11 cellular contexts compared by ENCODE assay signal in the genomic region with DNA sequence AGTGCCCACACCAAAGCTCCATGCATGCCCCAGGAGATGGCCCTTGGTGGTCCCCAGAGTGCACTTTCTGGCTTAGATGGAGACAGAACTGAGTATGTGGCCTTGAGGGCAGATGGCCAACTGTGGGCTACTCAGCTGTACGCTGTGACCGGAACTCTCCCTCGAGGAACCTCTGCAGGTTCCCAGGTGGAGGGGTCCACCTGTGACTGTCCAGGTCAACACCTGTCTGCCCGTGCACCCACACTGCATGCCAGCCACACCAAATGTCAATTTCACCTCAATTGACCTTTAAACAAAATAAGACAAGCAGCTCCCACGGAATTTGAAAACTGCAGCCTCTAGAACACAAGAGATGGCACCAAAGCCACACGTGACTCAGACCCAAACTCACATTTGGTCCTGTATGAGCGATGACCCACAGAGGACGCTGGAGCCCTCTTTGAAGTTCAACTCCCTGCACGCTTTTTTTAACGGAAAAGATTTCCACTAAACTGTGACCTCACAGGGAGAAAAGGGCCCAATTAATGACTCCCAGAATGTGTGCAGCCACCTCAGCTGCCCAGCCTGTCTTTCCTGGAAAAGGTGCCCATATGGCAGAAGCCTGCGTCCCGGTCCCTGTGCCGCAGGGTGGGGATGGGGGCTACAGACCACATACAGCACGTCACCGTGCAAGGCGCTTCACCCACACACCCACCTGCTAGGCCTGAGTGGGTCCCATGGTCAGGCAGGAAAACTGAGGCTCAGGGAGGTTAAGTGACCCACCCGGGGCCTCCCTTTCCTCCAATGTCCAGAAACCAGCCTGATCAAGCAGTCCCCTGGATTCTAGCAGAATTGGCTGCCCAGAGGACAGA. TPM values are rescaled to one million over a fixed set of nuclear protein-coding genes. Genes with fewer than 3 reads are reported as not detected.
A peak's percentile ranks its signal among the peaks of the same experiment; 100 is the strongest.
DNase-seq lines count a peak whose midpoint lies in the region; ATAC-seq and TF ChIP-seq lines count a peak whose summit lies in the region.
"Had no signal": no experiment of that assay in that cellular context is flagged by ENCODE, and none has a peak within 500 bp of the region (broad histone marks: within the 10 kb centered on the region; RNA-seq: fewer than 3 reads in every experiment).

No MANE protein-coding gene starts in this region.

- no peak for TF ChIP-seq POLR2A in right lobe of liver (IDR thresholded peaks at IDR 0.05)

- peaks cover 44% of the 10 kb centered on the region for H3K4me1 ChIP-seq in OCI-LY1 (ENCODE audit: insufficient read depth, low read length, severe bottlenecking)
- peaks cover 0 to 33% (median 18%) of the 10 kb centered on the region in 4 donors for H3K4me1 ChIP-seq in right lobe of liver

- H4K20me1 ChIP-seq in OCI-LY1 (ENCODE audit: insufficient read depth, low read length), result no peaks in the 10 kb centered on the region

- TF ChIP-seq CTCF in CD14-positive monocyte (IDR thresholded peaks at IDR 0.05) (no peak), OCI-LY1 (IDR thresholded peaks at IDR 0.05; ENCODE audit: low read length) (no peak), right lobe of liver (IDR thresholded peaks at IDR 0.05) (no peak)

- no peak overlapping the region for H3K9ac ChIP-seq in OCI-LY1 (ENCODE audit: low read length)

- peaks cover 32 to 41% of the 10 kb centered on the region in 2 donors for H3K36me3 Mint-ChIP-seq in CD14-positive monocyte

- H3K9me3 Mint-ChIP-seq in CD14-positive monocyte, result peaks cover 0 to 2% (median 0%) of the 10 kb centered on the region in 7 donors

- no peaks in the 10 kb centered on the region for H3K9me2 ChIP-seq in OCI-LY1 (ENCODE audit: low read depth, low read length)

- 100% methylated on average over 3 of the region's 17 CpGs for WGBS in right lobe of liver (ENCODE audit: insufficient coverage, low coverage, low lambda C conversion rate, missing lambda C conversion rate)

- no peaks in the 10 kb centered on the region for H3K9me3 ChIP-seq in OCI-LY1 (ENCODE audit: low read length)
- H3K9me3 ChIP-seq in right lobe of liver, result no peaks in the 10 kb centered on the region
- H3K9me3 ChIP-seq: adrenal gland, MG63, pancreas had no signal

- DNase-seq in CD14-positive monocyte (ENCODE audit: low spot score) (no peak), right lobe of liver (peak in 1 of 3 donors; percentile 50), EL (no peak), SHP77 (lab: John Stamatoyannopoulos, UW) (no peak), ACHN (no peak), NCI-H510A treated with DMSO at 0.1 percent for 48 hours (lab: John Stamatoyannopoulos, UW) (no peak)
- DNase-seq: MG63 had no signal

- peak overlapping the region; percentile 65 to 89 for H3K4me3 Mint-ChIP-seq in CD14-positive monocyte

- H3K79me2 ChIP-seq in OCI-LY1 (ENCODE audit: insufficient read depth, low read length), result no peaks in the 10 kb centered on the region

- peak overlapping the region; percentile 19; the same call in 1 of the 2 replicates for H3K4me2 ChIP-seq in OCI-LY1 (ENCODE audit: low read length)

- H2AFZ ChIP-seq in OCI-LY1 (ENCODE audit: low read length), result no peak overlapping the region

- ATAC-seq in GM19372 (IDR thresholded peaks at IDR 0.05; ENCODE audit: low read depth, unreplicated experiment) (peak; percentile 2), right lobe of liver (peak in 1 of 4 donors; percentile 3)

- no peaks in the 10 kb centered on the region for H3K27me3 Mint-ChIP-seq in CD14-positive monocyte (ENCODE audit: low read depth in 3 of 3)

- no peaks in the 10 kb centered on the region for H3F3A ChIP-seq in OCI-LY1 (ENCODE audit: insufficient read depth, low read length)

- in situ Hi-C loops in ACHN (cut with HindIII; ENCODE audit: low pct_ligation_motif_present, low pct_unique_long_range_greater_than_20kb, low sequenced_read_pairs), result no loop called here

- H3K27ac ChIP-seq in OCI-LY1 (ENCODE audit: low read depth, low read length, poor library complexity, severe bottlenecking), result peak overlapping the region; percentile 20
- H3K27ac ChIP-seq in right lobe of liver, result peak overlapping the region in 2 of 3 donors; percentile 1 to 34
- H3K27ac ChIP-seq: pancreas had no signal

- peaks cover 20% of the 10 kb centered on the region for H3K4me1 Mint-ChIP-seq in CD14-positive monocyte

- peak overlapping the region; percentile 92 to 96 (median 94) for H3K27ac Mint-ChIP-seq in CD14-positive monocyte

- H3K27me3 ChIP-seq in OCI-LY1 (ENCODE audit: insufficient read depth, low read length), result 0 out of 2 replicates have a peak, but pooled peaks cover 8% of the 10 kb centered on the region
- H3K27me3 ChIP-seq in right lobe of liver, result no peaks in the 10 kb centered on the region
- H3K27me3 ChIP-seq: adrenal gland, MG63, pancreas had no signal

- intact Hi-C loops in CD14-positive monocyte (cut with micrococcal nuclease), result loop anchor here in 1 of 2 donors (5.0 kb wide), 1 partner anchor 45 kb away; no protein-coding TSS in a partner anchor
- intact Hi-C loops in right lobe of liver (cut with DNase I), result no loop called here

- H3K4me3 ChIP-seq in OCI-LY1 (ENCODE audit: low read depth, low read length, poor library complexity, severe bottlenecking) (no peak overlapping the region), right lobe of liver (no peak overlapping the region)
- H3K4me3 ChIP-seq: adrenal gland, MG63, pancreas had no signal

- H3K36me3 ChIP-seq in OCI-LY1 (ENCODE audit: insufficient read depth, low read length) (peaks cover 56% of the 10 kb centered on the region), right lobe of liver (peaks cover 0 to 13% (median under 1%) of the 10 kb centered on the region in 4 donors)

RNA-seq across cellular contexts. Expression of gene KLF2, which starts 47.7 kb away (rescaled TPM):
- polyA plus RNA-seq in CD14-positive monocyte, result 10 to 100 TPM; 34.0 to 51.4 TPM
- 10 to 100 TPM in 1 of 6 experiments, 1 to 10 TPM in 5; 3.7 to 10.1 (median 4.8) TPM for total RNA-seq in right lobe of liver
